8 cellular contexts compared by ENCODE assay signal in genomic region chr16:86567701-86568571, GRCh38. TPM values are rescaled to one million over a fixed set of nuclear protein-coding genes. Genes with fewer than 3 reads are reported as not detected.
A peak's percentile ranks its signal among the peaks of the same experiment; 100 is the strongest.
DNase-seq lines count a peak whose midpoint lies in the region; ATAC-seq and TF ChIP-seq lines count a peak whose summit lies in the region.

No MANE protein-coding gene starts in this region.

- H3K9me3 Mint-ChIP-seq in brain = no peaks in the 10 kb centered on the region

- no peaks in the 10 kb centered on the region for H3F3A ChIP-seq in smooth muscle cell (ENCODE audit: low read depth)

- no peak overlapping the region for H3K27ac ChIP-seq in smooth muscle cell (ENCODE audit: low read depth)

- H3K36me3 ChIP-seq in smooth muscle cell (ENCODE audit: low read depth) = no peaks in the 10 kb centered on the region

- no peaks in the 10 kb centered on the region for H3K9me3 ChIP-seq in smooth muscle cell (replicated peaks; ENCODE audit: low read depth)

- no peaks in the 10 kb centered on the region for H3K36me3 Mint-ChIP-seq in brain

- peaks cover 90% of the 10 kb centered on the region for H3K27me3 Mint-ChIP-seq in brain

- peak overlapping the region; percentile 76 for H3K9ac ChIP-seq in smooth muscle cell (ENCODE audit: low read depth)

- H3K4me1 ChIP-seq in smooth muscle cell (ENCODE audit: low read depth) = peaks cover 42% of the 10 kb centered on the region

- TF ChIP-seq CTCF in brain (conservative IDR thresholded peaks at IDR 0.05) (no peak), smooth muscle cell (IDR thresholded peaks at IDR 0.05; ENCODE audit: borderline replicate concordance, insufficient read depth, poor library complexity, severe bottlenecking) (peak; percentile 15)

- DNase-seq in HCEC 1CT (peak; percentile 22), smooth muscle cell (lab: John Stamatoyannopoulos, UW; ENCODE audit: unreplicated experiment) (no peak), activated gamma-delta T cell treated with Interleukin-2 at 50 U/mL for 16 hours (no peak), DMS153 (lab: John Stamatoyannopoulos, UW) (no peak), cerebellar nuclear complex (lab: John Stamatoyannopoulos, UW) (no peak)

- peak overlapping the region; percentile 93 for H3K4me2 ChIP-seq in smooth muscle cell

- 2% methylated on average over 88 of the region's 115 CpGs for WGBS in smooth muscle cell (ENCODE audit: low lambda C conversion rate)

- peak overlapping the region in 4 of 5 experiments; percentile 46 to 76 (median 68) for H3K4me3 Mint-ChIP-seq in brain

- peaks cover 30% of the 10 kb centered on the region for H3K27me3 ChIP-seq in smooth muscle cell (ENCODE audit: low read depth)

- peaks cover 24% of the 10 kb centered on the region for H4K20me1 ChIP-seq in smooth muscle cell (ENCODE audit: low read depth)

- H3K4me3 ChIP-seq in iPS-11a (ENCODE audit: low read depth, low read length) (peak overlapping the region; percentile 8), smooth muscle cell (peak overlapping the region; percentile 67)

- H3K4me1 Mint-ChIP-seq in brain = peaks cover 23% of the 10 kb centered on the region

- no peak overlapping the region for H3K27ac Mint-ChIP-seq in brain

- H3K79me2 ChIP-seq in smooth muscle cell (ENCODE audit: low read depth) = peaks cover 24% of the 10 kb centered on the region

- no peak for ATAC-seq in GM19397 (IDR thresholded peaks at IDR 0.05; ENCODE audit: unreplicated experiment)

- peak overlapping the region; percentile 67 for H2AFZ ChIP-seq in smooth muscle cell (ENCODE audit: low read depth)

RNA-seq across cellular contexts. Expression of gene FOXC2, which starts 1.3 kb away (rescaled TPM):
- polyA plus RNA-seq in brain (ENCODE audit: insufficient read depth, low read depth, low replicate concordance) = 0.71 TPM
- 2.7 and 2.8 TPM in 2 replicates for total RNA-seq in smooth muscle cell
- polyA plus RNA-seq in smooth muscle cell = 18.0 and 18.1 TPM in 2 replicates

RNA-seq across cellular contexts. Expression of gene FOXL1, which starts 10.4 kb away (rescaled TPM):
- polyA plus RNA-seq in brain (ENCODE audit: insufficient read depth, low read depth, low replicate concordance) (0.22 TPM), smooth muscle cell (3.8 and 5.4 TPM in 2 replicates)
- total RNA-seq in smooth muscle cell = 4.6 and 6.8 TPM in 2 replicates

RNA-seq across cellular contexts. Expression of gene MTHFSD, which starts 12.9 kb away (rescaled TPM):
- polyA plus RNA-seq in brain (ENCODE audit: insufficient read depth, low read depth, low replicate concordance) (20.8 TPM), smooth muscle cell (13.3 and 16.5 TPM in 2 replicates)
- total RNA-seq in smooth muscle cell = 14.7 and 23.0 TPM in 2 replicates

RNA-seq across cellular contexts. Expression of gene FOXF1, which starts 57.6 kb away (rescaled TPM):
- polyA plus RNA-seq in brain (ENCODE audit: insufficient read depth, low read depth, low replicate concordance) (1.4 TPM), smooth muscle cell (30.5 and 31.5 TPM in 2 replicates)
- 15.6 and 24.7 TPM in 2 replicates for total RNA-seq in smooth muscle cell

Comparison
In these comparisons a context has a peak if more than half of its experiments do, and no peak if none do; other contexts are left out.
1. RNA of gene FOXC2, which starts 1.3 kb away (polyA plus RNA-seq): 18.0 to 18.1 TPM in smooth muscle cell; 0.71 TPM in brain (single experiment); every median in the first group is over 10 times any median in the second.